12 cellular contexts compared by ENCODE assay signal in genomic region chr5:83919071-83920041, GRCh38.
DNase-seq lines count a peak whose midpoint lies in the region; ATAC-seq, FAIRE-seq and TF ChIP-seq lines count a peak whose summit lies in the region.
"Had no signal": no experiment of that assay in that cellular context is flagged by ENCODE, and none has a peak within 500 bp of the region (broad histone marks: within the 10 kb centered on the region; RNA-seq: fewer than 3 reads in every experiment).

No MANE protein-coding gene starts in this region.

- H3K4me3 Mint-ChIP-seq in astrocyte (ENCODE audit: unreplicated experiment) (no peak overlapping the region), osteocyte (ENCODE audit: unreplicated experiment) (no peak overlapping the region)

- H3K4me2 ChIP-seq in astrocyte (ENCODE audit: low read length) = peak overlapping the region; percentile 29

- peak; percentile 62 for ATAC-seq in GM21360 (IDR thresholded peaks at IDR 0.05; ENCODE audit: unreplicated experiment)
- ATAC-seq in HG03045 (IDR thresholded peaks at IDR 0.05; ENCODE audit: unreplicated experiment) = no peak

- peaks cover 20% of the 10 kb centered on the region for H3K4me1 ChIP-seq in astrocyte (ENCODE audit: insufficient read depth, low read length)

- FAIRE-seq in astrocyte (lab: Jason Lieb, UNC) = peak; percentile 64

- no peak overlapping the region for H3K4me3 ChIP-seq in astrocyte (ENCODE audit: insufficient read depth, low read depth, low read length)
- H3K4me3 ChIP-seq: esophagus muscularis mucosa had no signal

- H3K36me3 ChIP-seq in astrocyte (ENCODE audit: insufficient read depth, low read length) = no peaks in the 10 kb centered on the region
- H3K36me3 ChIP-seq: esophagus muscularis mucosa had no signal

- peaks cover 65% of the 10 kb centered on the region for H3K4me1 Mint-ChIP-seq in astrocyte (ENCODE audit: low read depth, unreplicated experiment)
- H3K4me1 Mint-ChIP-seq in osteocyte (ENCODE audit: unreplicated experiment) = peaks cover 81% of the 10 kb centered on the region

- no peaks in the 10 kb centered on the region for H3K9me3 ChIP-seq in astrocyte (ENCODE audit: insufficient read depth, low read depth, low read length)

- no peaks in the 10 kb centered on the region for H3K36me3 Mint-ChIP-seq in astrocyte (ENCODE audit: low read depth, unreplicated experiment)
- no peaks in the 10 kb centered on the region for H3K36me3 Mint-ChIP-seq in osteocyte (ENCODE audit: unreplicated experiment)

- peak overlapping the region; percentile 65 for H3K27ac ChIP-seq in astrocyte (ENCODE audit: low read depth, low read length)
- H3K27ac ChIP-seq: esophagus muscularis mucosa had no signal

- peak overlapping the region; percentile 11 for H3K9ac ChIP-seq in astrocyte (ENCODE audit: low read length)

- no peaks in the 10 kb centered on the region for H3K9me3 Mint-ChIP-seq in astrocyte (ENCODE audit: unreplicated experiment)
- H3K9me3 Mint-ChIP-seq in osteocyte (ENCODE audit: unreplicated experiment) = no peaks in the 10 kb centered on the region

- H2AFZ ChIP-seq in astrocyte (ENCODE audit: low read depth, low read length) = peak overlapping the region; percentile 18

- DNase-seq in HT1080 (ENCODE audit: low read depth) (peak; percentile 38), astrocyte (ENCODE audit: low read depth) (peak; percentile 87), osteocyte (ENCODE audit: extremely low spot score, unreplicated experiment) (no peak), ureter (ENCODE audit: low spot score) (no peak), iPS-NIHi11 (ENCODE audit: low spot score) (no peak), DMS53 treated with DMSO at 0.1 percent for 48 hours (lab: John Stamatoyannopoulos, UW; ENCODE audit: unreplicated experiment) (no peak)
- DNase-seq: Calu3, left cardiac atrium had no signal

- no peaks in the 10 kb centered on the region for H3K27me3 ChIP-seq in astrocyte (ENCODE audit: insufficient read depth, low read length)
- H3K27me3 ChIP-seq: esophagus muscularis mucosa had no signal

- no peaks in the 10 kb centered on the region for H3K79me2 ChIP-seq in astrocyte (ENCODE audit: insufficient read depth, low read length)

- H4K20me1 ChIP-seq in astrocyte (ENCODE audit: insufficient read depth, low read length) = no peaks in the 10 kb centered on the region

- H3K27me3 Mint-ChIP-seq in astrocyte (ENCODE audit: low read depth, unreplicated experiment) (no peaks in the 10 kb centered on the region), osteocyte (ENCODE audit: unreplicated experiment) (no peaks in the 10 kb centered on the region)

- H3K27ac Mint-ChIP-seq in astrocyte (ENCODE audit: unreplicated experiment) (peak overlapping the region; percentile 97), osteocyte (ENCODE audit: unreplicated experiment) (peak overlapping the region; percentile 42)
- H3K27ac Mint-ChIP-seq: progenitor cell of endocrine pancreas had no signal

- TF ChIP-seq CTCF in astrocyte (IDR thresholded peaks at IDR 0.05; ENCODE audit: insufficient read depth, low read depth, low read length) (no peak), osteocyte (IDR thresholded peaks at IDR 0.05) (no peak)

Comparison
In these comparisons a context has a peak if more than half of its experiments do, and no peak if none do; other contexts are left out.
1. DNase-seq: peak in HT1080 (single experiment) and astrocyte (single experiment); none in osteocyte (single experiment), ureter (single experiment), iPS-NIHi11 (single experiment) and DMS53 treated with DMSO at 0.1 percent for 48 hours (single experiment).